ENCODE assay signal across 1 cellular context in the genomic region with DNA sequence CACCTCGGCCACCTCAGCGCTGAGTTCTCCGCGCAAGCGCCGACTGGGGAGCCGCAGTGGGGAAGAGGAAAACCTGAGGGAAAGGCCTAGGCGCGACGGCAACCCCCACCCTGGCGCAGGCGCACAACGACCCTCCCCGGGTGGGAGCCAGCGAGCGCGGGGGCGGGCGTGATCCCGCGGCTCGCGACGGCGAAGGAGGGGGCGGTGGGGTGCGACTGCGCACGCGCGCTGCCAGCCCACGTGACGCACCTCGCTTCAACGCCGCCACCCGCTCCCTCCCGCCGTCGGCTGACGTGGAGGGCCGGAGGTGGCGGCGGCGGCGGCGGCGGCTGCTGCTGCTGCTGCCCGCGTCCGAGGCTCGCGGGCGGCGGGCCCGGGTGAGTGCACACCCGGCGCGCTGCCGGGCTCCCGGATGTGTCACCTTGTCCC.
TF ChIP-seq lines count a peak whose summit lies in the region.

A gene (minus strand): TSS at position 84 of the 429 bp plus-strand sequence. CDS start 556 bp downstream, outside the sequence.
A gene with protein sequence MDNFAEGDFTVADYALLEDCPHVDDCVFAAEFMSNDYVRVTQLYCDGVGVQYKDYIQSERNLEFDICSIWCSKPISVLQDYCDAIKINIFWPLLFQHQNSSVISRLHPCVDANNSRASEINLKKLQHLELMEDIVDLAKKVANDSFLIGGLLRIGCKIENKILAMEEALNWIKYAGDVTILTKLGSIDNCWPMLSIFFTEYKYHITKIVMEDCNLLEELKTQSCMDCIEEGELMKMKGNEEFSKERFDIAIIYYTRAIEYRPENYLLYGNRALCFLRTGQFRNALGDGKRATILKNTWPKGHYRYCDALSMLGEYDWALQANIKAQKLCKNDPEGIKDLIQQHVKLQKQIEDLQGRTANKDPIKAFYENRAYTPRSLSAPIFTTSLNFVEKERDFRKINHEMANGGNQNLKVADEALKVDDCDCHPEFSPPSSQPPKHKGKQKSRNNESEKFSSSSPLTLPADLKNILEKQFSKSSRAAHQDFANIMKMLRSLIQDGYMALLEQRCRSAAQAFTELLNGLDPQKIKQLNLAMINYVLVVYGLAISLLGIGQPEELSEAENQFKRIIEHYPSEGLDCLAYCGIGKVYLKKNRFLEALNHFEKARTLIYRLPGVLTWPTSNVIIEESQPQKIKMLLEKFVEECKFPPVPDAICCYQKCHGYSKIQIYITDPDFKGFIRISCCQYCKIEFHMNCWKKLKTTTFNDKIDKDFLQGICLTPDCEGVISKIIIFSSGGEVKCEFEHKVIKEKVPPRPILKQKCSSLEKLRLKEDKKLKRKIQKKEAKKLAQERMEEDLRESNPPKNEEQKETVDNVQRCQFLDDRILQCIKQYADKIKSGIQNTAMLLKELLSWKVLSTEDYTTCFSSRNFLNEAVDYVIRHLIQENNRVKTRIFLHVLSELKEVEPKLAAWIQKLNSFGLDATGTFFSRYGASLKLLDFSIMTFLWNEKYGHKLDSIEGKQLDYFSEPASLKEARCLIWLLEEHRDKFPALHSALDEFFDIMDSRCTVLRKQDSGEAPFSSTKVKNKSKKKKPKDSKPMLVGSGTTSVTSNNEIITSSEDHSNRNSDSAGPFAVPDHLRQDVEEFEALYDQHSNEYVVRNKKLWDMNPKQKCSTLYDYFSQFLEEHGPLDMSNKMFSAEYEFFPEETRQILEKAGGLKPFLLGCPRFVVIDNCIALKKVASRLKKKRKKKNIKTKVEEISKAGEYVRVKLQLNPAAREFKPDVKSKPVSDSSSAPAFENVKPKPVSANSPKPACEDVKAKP (N-terminal part only) (plus strand): TSS at position 267 of the 429 bp plus-strand sequence. CDS start 14,004 bp downstream, outside the sequence.

TF ChIP-seq in HepG2, 621 proteins besides CTCF, POLR2A, EP300 and RAD21 (continued from another document and continues in another):
- TF ChIP-seq, protein P1, sequence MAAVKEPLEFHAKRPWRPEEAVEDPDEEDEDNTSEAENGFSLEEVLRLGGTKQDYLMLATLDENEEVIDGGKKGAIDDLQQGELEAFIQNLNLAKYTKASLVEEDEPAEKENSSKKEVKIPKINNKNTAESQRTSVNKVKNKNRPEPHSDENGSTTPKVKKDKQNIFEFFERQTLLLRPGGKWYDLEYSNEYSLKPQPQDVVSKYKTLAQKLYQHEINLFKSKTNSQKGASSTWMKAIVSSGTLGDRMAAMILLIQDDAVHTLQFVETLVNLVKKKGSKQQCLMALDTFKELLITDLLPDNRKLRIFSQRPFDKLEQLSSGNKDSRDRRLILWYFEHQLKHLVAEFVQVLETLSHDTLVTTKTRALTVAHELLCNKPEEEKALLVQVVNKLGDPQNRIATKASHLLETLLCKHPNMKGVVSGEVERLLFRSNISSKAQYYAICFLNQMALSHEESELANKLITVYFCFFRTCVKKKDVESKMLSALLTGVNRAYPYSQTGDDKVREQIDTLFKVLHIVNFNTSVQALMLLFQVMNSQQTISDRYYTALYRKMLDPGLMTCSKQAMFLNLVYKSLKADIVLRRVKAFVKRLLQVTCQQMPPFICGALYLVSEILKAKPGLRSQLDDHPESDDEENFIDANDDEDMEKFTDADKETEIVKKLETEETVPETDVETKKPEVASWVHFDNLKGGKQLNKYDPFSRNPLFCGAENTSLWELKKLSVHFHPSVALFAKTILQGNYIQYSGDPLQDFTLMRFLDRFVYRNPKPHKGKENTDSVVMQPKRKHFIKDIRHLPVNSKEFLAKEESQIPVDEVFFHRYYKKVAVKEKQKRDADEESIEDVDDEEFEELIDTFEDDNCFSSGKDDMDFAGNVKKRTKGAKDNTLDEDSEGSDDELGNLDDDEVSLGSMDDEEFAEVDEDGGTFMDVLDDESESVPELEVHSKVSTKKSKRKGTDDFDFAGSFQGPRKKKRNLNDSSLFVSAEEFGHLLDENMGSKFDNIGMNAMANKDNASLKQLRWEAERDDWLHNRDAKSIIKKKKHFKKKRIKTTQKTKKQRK (IDR thresholded peaks at IDR 0.05; ENCODE audit: low read length): no peak
- TF ChIP-seq ZNF891 (CRISPR knock-in tag; IDR thresholded peaks at IDR 0.05) (peak; percentile 66; the same call in 1 of the 2 replicates), ZNF776 (CRISPR knock-in tag; IDR thresholded peaks at IDR 0.05) (peak; percentile 57; the same call in 1 of the 2 replicates), ZFP37 (CRISPR knock-in tag; IDR thresholded peaks at IDR 0.05; ENCODE audit: borderline replicate concordance) (no peak), RBAK (CRISPR knock-in tag; IDR thresholded peaks at IDR 0.05) (no peak), ETV5 (CRISPR knock-in tag; IDR thresholded peaks at IDR 0.05; ENCODE audit: borderline replicate concordance) (0 out of 2 replicates have a peak, but pooled peaks have one; percentile 2), SOX5 (CRISPR knock-in tag; IDR thresholded peaks at IDR 0.05; ENCODE audit: borderline replicate concordance) (no peak), POLR2G (IDR thresholded peaks at IDR 0.05; ENCODE audit: low read depth, low read length) (peak; percentile 89), PAX8 (CRISPR knock-in tag; IDR thresholded peaks at IDR 0.05; ENCODE audit: borderline replicate concordance) (0 out of 2 replicates have a peak, but pooled peaks have one; percentile 71), KLF15 (CRISPR knock-in tag; IDR thresholded peaks at IDR 0.05; ENCODE audit: borderline replicate concordance) (0 out of 2 replicates have a peak, but pooled peaks have one; percentile 73), HOXA5 (CRISPR knock-in tag; IDR thresholded peaks at IDR 0.05) (peak; percentile 80; the same call in 1 of the 2 replicates), EED (CRISPR knock-in tag; IDR thresholded peaks at IDR 0.05) (no peak), RFXAP (CRISPR knock-in tag; IDR thresholded peaks at IDR 0.05; ENCODE audit: borderline replicate concordance) (peak; percentile 68), GATAD1 (CRISPR knock-in tag; IDR thresholded peaks at IDR 0.05) (peak; percentile 60; the same call in 1 of the 2 replicates), PCBP2 (optimal IDR thresholded peaks at IDR 0.05; ENCODE audit: low read depth, low read length, poor library complexity, severe bottlenecking) (no peak), SRSF4 (IDR thresholded peaks at IDR 0.05; ENCODE audit: low read depth, low read length, poor library complexity, severe bottlenecking) (peak; percentile 28), ZBTB21 (CRISPR knock-in tag; IDR thresholded peaks at IDR 0.05) (no peak), TCF7 (IDR thresholded peaks at IDR 0.05; ENCODE audit: low read depth) (no peak), SOX6 (IDR thresholded peaks at IDR 0.05) (no peak), SOX6 (CRISPR knock-in tag; IDR thresholded peaks at IDR 0.05) (no peak), ZNF557 (CRISPR knock-in tag; IDR thresholded peaks at IDR 0.05) (no peak), YEATS2 (CRISPR knock-in tag; IDR thresholded peaks at IDR 0.05; ENCODE audit: borderline replicate concordance) (peak; percentile 68; the same call in 1 of the 2 replicates)
- TF ChIP-seq, protein P2, sequence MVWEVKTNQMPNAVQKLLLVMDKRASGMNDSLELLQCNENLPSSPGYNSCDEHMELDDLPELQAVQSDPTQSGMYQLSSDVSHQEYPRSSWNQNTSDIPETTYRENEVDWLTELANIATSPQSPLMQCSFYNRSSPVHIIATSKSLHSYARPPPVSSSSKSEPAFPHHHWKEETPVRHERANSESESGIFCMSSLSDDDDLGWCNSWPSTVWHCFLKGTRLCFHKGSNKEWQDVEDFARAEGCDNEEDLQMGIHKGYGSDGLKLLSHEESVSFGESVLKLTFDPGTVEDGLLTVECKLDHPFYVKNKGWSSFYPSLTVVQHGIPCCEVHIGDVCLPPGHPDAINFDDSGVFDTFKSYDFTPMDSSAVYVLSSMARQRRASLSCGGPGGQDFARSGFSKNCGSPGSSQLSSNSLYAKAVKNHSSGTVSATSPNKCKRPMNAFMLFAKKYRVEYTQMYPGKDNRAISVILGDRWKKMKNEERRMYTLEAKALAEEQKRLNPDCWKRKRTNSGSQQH (CRISPR knock-in tag; IDR thresholded peaks at IDR 0.05; ENCODE audit: low read depth): no peak
- TF ChIP-seq, protein P3, sequence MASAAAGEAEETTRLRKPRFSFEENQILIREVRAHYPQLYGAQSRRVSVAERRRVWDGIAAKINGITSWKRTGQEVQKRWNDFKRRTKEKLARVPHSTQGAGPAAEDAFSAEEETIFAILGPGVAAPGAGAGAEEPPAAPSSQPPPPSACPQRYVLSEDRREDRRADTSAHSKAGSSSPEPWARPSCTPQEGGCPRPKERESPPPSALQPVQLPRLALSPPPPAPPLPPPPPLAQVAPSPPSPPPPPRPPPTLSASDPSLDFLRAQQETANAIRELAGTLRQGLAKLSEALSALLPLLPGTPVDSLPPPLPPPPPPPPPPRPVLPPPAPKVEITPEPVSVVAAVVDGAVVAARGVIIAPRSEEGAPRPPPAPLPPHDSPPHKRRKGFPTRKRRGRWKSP (CRISPR knock-in tag; IDR thresholded peaks at IDR 0.05): peak; percentile 71; the same call in 1 of the 2 replicates
- TF ChIP-seq, protein P4, sequence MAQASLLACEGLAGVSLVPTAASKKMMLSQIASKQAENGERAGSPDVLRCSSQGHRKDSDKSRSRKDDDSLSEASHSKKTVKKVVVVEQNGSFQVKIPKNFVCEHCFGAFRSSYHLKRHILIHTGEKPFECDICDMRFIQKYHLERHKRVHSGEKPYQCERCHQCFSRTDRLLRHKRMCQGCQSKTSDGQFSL (CRISPR knock-in tag; IDR thresholded peaks at IDR 0.05): peak; percentile 92; the same call in 1 of the 2 replicates
- TF ChIP-seq, protein P5, sequence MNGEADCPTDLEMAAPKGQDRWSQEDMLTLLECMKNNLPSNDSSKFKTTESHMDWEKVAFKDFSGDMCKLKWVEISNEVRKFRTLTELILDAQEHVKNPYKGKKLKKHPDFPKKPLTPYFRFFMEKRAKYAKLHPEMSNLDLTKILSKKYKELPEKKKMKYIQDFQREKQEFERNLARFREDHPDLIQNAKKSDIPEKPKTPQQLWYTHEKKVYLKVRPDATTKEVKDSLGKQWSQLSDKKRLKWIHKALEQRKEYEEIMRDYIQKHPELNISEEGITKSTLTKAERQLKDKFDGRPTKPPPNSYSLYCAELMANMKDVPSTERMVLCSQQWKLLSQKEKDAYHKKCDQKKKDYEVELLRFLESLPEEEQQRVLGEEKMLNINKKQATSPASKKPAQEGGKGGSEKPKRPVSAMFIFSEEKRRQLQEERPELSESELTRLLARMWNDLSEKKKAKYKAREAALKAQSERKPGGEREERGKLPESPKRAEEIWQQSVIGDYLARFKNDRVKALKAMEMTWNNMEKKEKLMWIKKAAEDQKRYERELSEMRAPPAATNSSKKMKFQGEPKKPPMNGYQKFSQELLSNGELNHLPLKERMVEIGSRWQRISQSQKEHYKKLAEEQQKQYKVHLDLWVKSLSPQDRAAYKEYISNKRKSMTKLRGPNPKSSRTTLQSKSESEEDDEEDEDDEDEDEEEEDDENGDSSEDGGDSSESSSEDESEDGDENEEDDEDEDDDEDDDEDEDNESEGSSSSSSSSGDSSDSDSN (CRISPR knock-in tag; IDR thresholded peaks at IDR 0.05): peak; percentile 3; the same call in 1 of the 2 replicates
- TF ChIP-seq, protein P6, sequence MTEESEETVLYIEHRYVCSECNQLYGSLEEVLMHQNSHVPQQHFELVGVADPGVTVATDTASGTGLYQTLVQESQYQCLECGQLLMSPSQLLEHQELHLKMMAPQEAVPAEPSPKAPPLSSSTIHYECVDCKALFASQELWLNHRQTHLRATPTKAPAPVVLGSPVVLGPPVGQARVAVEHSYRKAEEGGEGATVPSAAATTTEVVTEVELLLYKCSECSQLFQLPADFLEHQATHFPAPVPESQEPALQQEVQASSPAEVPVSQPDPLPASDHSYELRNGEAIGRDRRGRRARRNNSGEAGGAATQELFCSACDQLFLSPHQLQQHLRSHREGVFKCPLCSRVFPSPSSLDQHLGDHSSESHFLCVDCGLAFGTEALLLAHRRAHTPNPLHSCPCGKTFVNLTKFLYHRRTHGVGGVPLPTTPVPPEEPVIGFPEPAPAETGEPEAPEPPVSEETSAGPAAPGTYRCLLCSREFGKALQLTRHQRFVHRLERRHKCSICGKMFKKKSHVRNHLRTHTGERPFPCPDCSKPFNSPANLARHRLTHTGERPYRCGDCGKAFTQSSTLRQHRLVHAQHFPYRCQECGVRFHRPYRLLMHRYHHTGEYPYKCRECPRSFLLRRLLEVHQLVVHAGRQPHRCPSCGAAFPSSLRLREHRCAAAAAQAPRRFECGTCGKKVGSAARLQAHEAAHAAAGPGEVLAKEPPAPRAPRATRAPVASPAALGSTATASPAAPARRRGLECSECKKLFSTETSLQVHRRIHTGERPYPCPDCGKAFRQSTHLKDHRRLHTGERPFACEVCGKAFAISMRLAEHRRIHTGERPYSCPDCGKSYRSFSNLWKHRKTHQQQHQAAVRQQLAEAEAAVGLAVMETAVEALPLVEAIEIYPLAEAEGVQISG (CRISPR knock-in tag; IDR thresholded peaks at IDR 0.05): peak; percentile 8; the same call in 1 of the 2 replicates
- TF ChIP-seq, protein P7, sequence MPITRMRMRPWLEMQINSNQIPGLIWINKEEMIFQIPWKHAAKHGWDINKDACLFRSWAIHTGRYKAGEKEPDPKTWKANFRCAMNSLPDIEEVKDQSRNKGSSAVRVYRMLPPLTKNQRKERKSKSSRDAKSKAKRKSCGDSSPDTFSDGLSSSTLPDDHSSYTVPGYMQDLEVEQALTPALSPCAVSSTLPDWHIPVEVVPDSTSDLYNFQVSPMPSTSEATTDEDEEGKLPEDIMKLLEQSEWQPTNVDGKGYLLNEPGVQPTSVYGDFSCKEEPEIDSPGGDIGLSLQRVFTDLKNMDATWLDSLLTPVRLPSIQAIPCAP (CRISPR knock-in tag; IDR thresholded peaks at IDR 0.05; ENCODE audit: low read depth): no peak
- TF ChIP-seq, protein P8, sequence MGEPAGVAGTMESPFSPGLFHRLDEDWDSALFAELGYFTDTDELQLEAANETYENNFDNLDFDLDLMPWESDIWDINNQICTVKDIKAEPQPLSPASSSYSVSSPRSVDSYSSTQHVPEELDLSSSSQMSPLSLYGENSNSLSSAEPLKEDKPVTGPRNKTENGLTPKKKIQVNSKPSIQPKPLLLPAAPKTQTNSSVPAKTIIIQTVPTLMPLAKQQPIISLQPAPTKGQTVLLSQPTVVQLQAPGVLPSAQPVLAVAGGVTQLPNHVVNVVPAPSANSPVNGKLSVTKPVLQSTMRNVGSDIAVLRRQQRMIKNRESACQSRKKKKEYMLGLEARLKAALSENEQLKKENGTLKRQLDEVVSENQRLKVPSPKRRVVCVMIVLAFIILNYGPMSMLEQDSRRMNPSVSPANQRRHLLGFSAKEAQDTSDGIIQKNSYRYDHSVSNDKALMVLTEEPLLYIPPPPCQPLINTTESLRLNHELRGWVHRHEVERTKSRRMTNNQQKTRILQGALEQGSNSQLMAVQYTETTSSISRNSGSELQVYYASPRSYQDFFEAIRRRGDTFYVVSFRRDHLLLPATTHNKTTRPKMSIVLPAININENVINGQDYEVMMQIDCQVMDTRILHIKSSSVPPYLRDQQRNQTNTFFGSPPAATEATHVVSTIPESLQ (CRISPR knock-in tag; conservative IDR thresholded peaks at IDR 0.05): no peak
- TF ChIP-seq, protein P9, sequence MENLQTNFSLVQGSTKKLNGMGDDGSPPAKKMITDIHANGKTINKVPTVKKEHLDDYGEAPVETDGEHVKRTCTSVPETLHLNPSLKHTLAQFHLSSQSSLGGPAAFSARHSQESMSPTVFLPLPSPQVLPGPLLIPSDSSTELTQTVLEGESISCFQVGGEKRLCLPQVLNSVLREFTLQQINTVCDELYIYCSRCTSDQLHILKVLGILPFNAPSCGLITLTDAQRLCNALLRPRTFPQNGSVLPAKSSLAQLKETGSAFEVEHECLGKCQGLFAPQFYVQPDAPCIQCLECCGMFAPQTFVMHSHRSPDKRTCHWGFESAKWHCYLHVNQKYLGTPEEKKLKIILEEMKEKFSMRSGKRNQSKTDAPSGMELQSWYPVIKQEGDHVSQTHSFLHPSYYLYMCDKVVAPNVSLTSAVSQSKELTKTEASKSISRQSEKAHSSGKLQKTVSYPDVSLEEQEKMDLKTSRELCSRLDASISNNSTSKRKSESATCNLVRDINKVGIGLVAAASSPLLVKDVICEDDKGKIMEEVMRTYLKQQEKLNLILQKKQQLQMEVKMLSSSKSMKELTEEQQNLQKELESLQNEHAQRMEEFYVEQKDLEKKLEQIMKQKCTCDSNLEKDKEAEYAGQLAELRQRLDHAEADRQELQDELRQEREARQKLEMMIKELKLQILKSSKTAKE (CRISPR knock-in tag; IDR thresholded peaks at IDR 0.05; ENCODE audit: borderline replicate concordance): no peak
